Comparison of ENCODE assay signal across 18 cellular contexts in the genomic region with DNA sequence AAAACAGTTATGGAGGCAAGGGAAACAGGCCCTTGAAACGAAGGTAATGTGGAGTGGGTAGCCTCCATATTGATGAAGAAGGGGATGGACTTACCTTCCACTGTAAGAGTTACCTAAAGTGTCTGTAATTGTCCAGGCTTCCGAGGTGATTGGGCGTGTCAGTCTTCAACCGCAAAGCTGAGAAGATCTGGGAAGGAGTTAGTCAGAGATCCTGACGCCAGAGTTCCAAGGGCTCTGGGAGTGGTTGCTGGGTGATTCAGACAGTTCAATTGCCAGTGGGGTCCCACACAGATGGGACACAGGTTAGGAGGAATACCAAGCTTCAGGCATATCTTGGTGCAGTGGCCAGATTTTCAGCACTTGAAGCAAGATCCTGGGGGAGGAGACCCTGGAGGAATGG.
A peak's percentile ranks its signal among the peaks of the same experiment; 100 is the strongest.
DNase-seq lines count a peak whose midpoint lies in the region; ATAC-seq and TF ChIP-seq lines count a peak whose summit lies in the region.
"Had no signal": no experiment of that assay in that cellular context is flagged by ENCODE, and none has a peak within 500 bp of the region (broad histone marks: within the 10 kb centered on the region; RNA-seq: fewer than 3 reads in every experiment).

No MANE protein-coding gene starts in this region.

- TF ChIP-seq CTCF in RWPE2 (IDR thresholded peaks at IDR 0.05; ENCODE audit: poor library complexity, severe bottlenecking) (no peak), foreskin keratinocyte (conservative IDR thresholded peaks at IDR 0.05) (no peak)

- H3K27ac ChIP-seq in RWPE2 (ENCODE audit: poor library complexity, severe bottlenecking) (no peak overlapping the region), foreskin keratinocyte (no peak overlapping the region)
- H3K27ac ChIP-seq: BLaER1, C4-2B had no signal

- no peaks in the 10 kb centered on the region for H3K36me3 Mint-ChIP-seq in stimulated activated naive B cell treated with anti-CD40 and anti-IgM and Interleukin-4, amounts not matched to agents 10 μg/mL and 1 μg/mL and 100 μg/mL, for 72 hours
- H3K36me3 Mint-ChIP-seq: CD4-positive, CD25-positive, alpha-beta regulatory T cell; CD8-positive, alpha-beta T cell had no signal

- no peak overlapping the region for H3K4me3 Mint-ChIP-seq in stimulated activated naive B cell treated with anti-CD40 and anti-IgM and Interleukin-4, amounts not matched to agents 10 μg/mL and 1 μg/mL and 100 μg/mL, for 72 hours
- H3K4me3 Mint-ChIP-seq: B cell; CD4-positive, CD25-positive, alpha-beta regulatory T cell; CD8-positive, alpha-beta T cell; GM23338; HFFc6 had no signal

- H3K9me3 Mint-ChIP-seq in stimulated activated naive B cell treated with anti-CD40 and anti-IgM and Interleukin-4, amounts not matched to agents 10 μg/mL and 1 μg/mL and 100 μg/mL, for 72 hours, result peaks cover 0 to 4% of the 10 kb centered on the region in 2 donors

- H3K9me3 ChIP-seq in RWPE2 (ENCODE audit: severe bottlenecking), result no peaks in the 10 kb centered on the region
- H3K9me3 ChIP-seq: BLaER1, Caco-2, HAP-1 had no signal

- no peaks in the 10 kb centered on the region for H3K36me3 ChIP-seq in RWPE2 (ENCODE audit: low read depth)
- H3K36me3 ChIP-seq: BLaER1, HAP-1 had no signal

- no peaks in the 10 kb centered on the region for H3K27me3 Mint-ChIP-seq in stimulated activated naive B cell treated with anti-CD40 and anti-IgM and Interleukin-4, amounts not matched to agents 10 μg/mL and 1 μg/mL and 100 μg/mL, for 72 hours
- H3K27me3 Mint-ChIP-seq: B cell; CD4-positive, CD25-positive, alpha-beta regulatory T cell had no signal

- H3K4me1 Mint-ChIP-seq in stimulated activated naive B cell treated with anti-CD40 and anti-IgM and Interleukin-4, amounts not matched to agents 10 μg/mL and 1 μg/mL and 100 μg/mL, for 72 hours, result no peaks in the 10 kb centered on the region
- H3K4me1 Mint-ChIP-seq: B cell; CD4-positive, CD25-positive, alpha-beta regulatory T cell; GM23338 had no signal

- no peak overlapping the region for H3K4me3 ChIP-seq in RWPE2 (ENCODE audit: severe bottlenecking)
- H3K4me3 ChIP-seq: BLaER1, GM12878, GM23338, HAP-1 had no signal

- H3K4me1 ChIP-seq in RWPE2 (ENCODE audit: insufficient read depth, poor library complexity, severe bottlenecking) (no peaks in the 10 kb centered on the region), foreskin keratinocyte (no peaks in the 10 kb centered on the region)
- H3K4me1 ChIP-seq: BLaER1, Caco-2, HAP-1 had no signal

- ATAC-seq in RWPE2 (ENCODE audit: low read depth) (peak; percentile 85), foreskin keratinocyte (peak; percentile 41), HG03378 (IDR thresholded peaks at IDR 0.05; ENCODE audit: unreplicated experiment) (no peak)
- ATAC-seq in stimulated activated naive B cell treated with anti-CD40 and anti-IgM and Interleukin-4, amounts not matched to agents 10 μg/mL and 1 μg/mL and 100 μg/mL, for 72 hours (replicated peaks), result no peak
- ATAC-seq: CD8-positive, alpha-beta T cell; GM12878; GM23338 had no signal

- DNase-seq in HS-5 (ENCODE audit: low read depth) (peak; percentile 28), RWPE2 (ENCODE audit: low spot score) (no peak), foreskin keratinocyte (peak; percentile 17 to 54)
- no peak for DNase-seq in stimulated activated naive B cell treated with anti-CD40 and anti-IgM and Interleukin-4, amounts not matched to agents 10 μg/mL and 1 μg/mL and 100 μg/mL, for 72 hours
- DNase-seq in stimulated activated naive CD4-positive, alpha-beta T cell (lab: John Stamatoyannopoulos, UW), result no peak
- DNase-seq: Caco-2; CD4-positive, CD25-positive, alpha-beta regulatory T cell; CD8-positive, alpha-beta T cell; DMS153; DND-41; HFFc6 had no signal

- H3K27me3 ChIP-seq in RWPE2 (ENCODE audit: insufficient read depth, poor library complexity, severe bottlenecking), result peaks cover 3% of the 10 kb centered on the region
- H3K27me3 ChIP-seq in foreskin keratinocyte, result no peaks in the 10 kb centered on the region
- H3K27me3 ChIP-seq: BLaER1 had no signal

- H3K27ac Mint-ChIP-seq in stimulated activated naive B cell treated with anti-CD40 and anti-IgM and Interleukin-4, amounts not matched to agents 10 μg/mL and 1 μg/mL and 100 μg/mL, for 72 hours, result no peak overlapping the region
- H3K27ac Mint-ChIP-seq: B cell; CD4-positive, CD25-positive, alpha-beta regulatory T cell; CD8-positive, alpha-beta T cell; GM23338; HFFc6 had no signal

Comparison
In these comparisons a context has a peak if more than half of its experiments do, and no peak if none do; other contexts are left out.
1. DNase-seq: peak in HS-5 (single experiment) and foreskin keratinocyte (2 of 2); none in RWPE2 (single experiment), stimulated activated naive B cell treated with anti-CD40 and anti-IgM and Interleukin-4, amounts not matched to agents 10 μg/mL and 1 μg/mL and 100 μg/mL, for 72 hours (single experiment) and stimulated activated naive CD4-positive, alpha-beta T cell (0 of 6).
2. ATAC-seq: peak in RWPE2 (single experiment) and foreskin keratinocyte (single experiment); none in HG03378 (single experiment) and stimulated activated naive B cell treated with anti-CD40 and anti-IgM and Interleukin-4, amounts not matched to agents 10 μg/mL and 1 μg/mL and 100 μg/mL, for 72 hours (0 of 2).